25 cellular contexts compared by ENCODE assay signal in the genomic region with DNA sequence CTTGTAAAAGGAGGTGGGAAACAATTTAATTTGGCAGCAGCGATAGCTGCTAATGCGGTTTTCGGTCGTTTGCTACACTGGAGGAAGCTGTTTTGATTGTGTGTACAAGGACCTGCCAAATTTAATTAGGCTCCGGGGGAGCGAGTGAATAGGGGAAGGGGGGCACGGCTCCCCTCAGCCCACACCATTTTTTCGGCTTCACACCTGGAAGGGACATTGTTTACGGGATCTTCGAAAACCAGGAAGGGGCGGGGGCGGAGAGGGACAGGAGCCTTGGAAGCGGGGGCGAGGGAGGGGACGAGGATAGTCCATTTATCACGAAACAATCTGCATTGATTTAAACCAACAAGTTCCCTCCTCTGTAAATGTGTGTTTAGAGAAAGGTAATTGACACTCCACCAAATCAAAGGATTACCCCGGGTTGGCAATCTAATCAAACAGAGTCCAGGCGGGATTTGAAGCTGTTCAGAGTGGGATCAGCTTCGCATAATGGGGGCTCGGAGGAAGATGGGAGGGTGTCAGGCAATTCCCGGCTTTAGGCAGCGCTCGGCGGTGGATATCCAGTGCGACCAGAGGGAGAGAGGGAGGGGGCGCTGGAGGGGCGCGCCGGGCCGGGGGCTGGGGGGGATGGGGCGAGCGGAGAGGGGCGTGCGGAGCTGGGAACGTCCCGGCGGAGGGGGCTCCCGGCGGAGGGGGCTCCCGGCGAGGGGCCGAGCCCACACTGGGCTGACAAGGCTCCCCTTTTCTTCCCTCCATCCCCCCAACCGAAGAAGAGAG. TPM values are rescaled to one million over a fixed set of nuclear protein-coding genes. Genes with fewer than 3 reads are reported as not detected.
A peak's percentile ranks its signal among the peaks of the same experiment; 100 is the strongest.
DNase-seq lines count a peak whose midpoint lies in the region; ATAC-seq and TF ChIP-seq lines count a peak whose summit lies in the region.
"Had no signal": no experiment of that assay in that cellular context is flagged by ENCODE, and none has a peak within 500 bp of the region (broad histone marks: within the 10 kb centered on the region; RNA-seq: fewer than 3 reads in every experiment).

No MANE protein-coding gene starts in this region.

- peaks cover 19 to 82% (median 63%) of the 10 kb centered on the region in 7 donors for H3K4me1 Mint-ChIP-seq in naive thymus-derived CD4-positive, alpha-beta T cell

- peaks cover 0 to 8% (median 0%) of the 10 kb centered on the region in 11 donors for H3K9me3 Mint-ChIP-seq in naive thymus-derived CD4-positive, alpha-beta T cell

- H3K27me3 Mint-ChIP-seq in naive thymus-derived CD4-positive, alpha-beta T cell = peaks cover 87 to 95% (median 91%) of the 10 kb centered on the region in 5 donors

- CTCF ChIA-PET in A673 (lab: Charles Lee) = no interaction called here
- CTCF ChIA-PET in naive thymus-derived CD4-positive, alpha-beta T cell (lab: Charles Lee) = no interaction called here

- H3K27ac ChIP-seq in A673 (ENCODE audit: low read depth, low read length, poor library complexity, severe bottlenecking) = peak overlapping the region; percentile 72
- H3K27ac ChIP-seq in naive thymus-derived CD4-positive, alpha-beta T cell (ENCODE audit: low read depth, low read length) = no peak overlapping the region
- H3K27ac ChIP-seq: cardiac muscle cell, esophagus squamous epithelium, SJSA1, tibial artery had no signal

- intact Hi-C loops in A673 (cut with micrococcal nuclease; ENCODE audit: unreplicated experiment) = no loop called here
- intact Hi-C loops in naive thymus-derived CD4-positive, alpha-beta T cell (cut with micrococcal nuclease) = no loop called here

- no peak for ATAC-seq in naive thymus-derived CD4-positive, alpha-beta T cell
- no peak for ATAC-seq in GM18511 (IDR thresholded peaks at IDR 0.05; ENCODE audit: unreplicated experiment)
- ATAC-seq: HCT116 had no signal

- H3K36me3 Mint-ChIP-seq in naive thymus-derived CD4-positive, alpha-beta T cell = peaks cover 0 to 4% (median 0%) of the 10 kb centered on the region in 5 donors

- DNase-seq in A673 (ENCODE audit: low spot score) (peak; percentile 56), GM10266 (ENCODE audit: extremely low spot score) (peak; percentile 35), NCI-H82 treated with DMSO at 0.1 percent for 48 hours (lab: John Stamatoyannopoulos, UW; ENCODE audit: unreplicated experiment) (peak; percentile 48), COR-L47 (lab: John Stamatoyannopoulos, UW) (no peak), GM13976 (ENCODE audit: low spot score) (no peak), GM19238 (ENCODE audit: insufficient read length, low spot score) (no peak)
- no peak for DNase-seq in naive thymus-derived CD4-positive, alpha-beta T cell
- DNase-seq: activated CD4-positive, alpha-beta T cell treated with anti-CD3 and anti-CD28 coated beads, Interleukin-2, amount 50 U/mL, for 4 hours; activated T-cell treated with anti-CD3 and anti-CD28 coated beads, Interleukin-2, amount 50 U/mL, for 1 hour; AML-193; effector CD4-positive, alpha-beta T cell; esophagus squamous epithelium; GDM1; naive B cell; NCI-H1694 treated with DMSO at 0.1 percent for 48 hours; tibial artery had no signal

- H3K4me3 ChIP-seq in A673 (ENCODE audit: low read depth, low read length, poor library complexity, severe bottlenecking) = peak overlapping the region; percentile 44
- no peak overlapping the region for H3K4me3 ChIP-seq in naive thymus-derived CD4-positive, alpha-beta T cell (ENCODE audit: low read length)
- H3K4me3 ChIP-seq: cardiac muscle cell, esophagus squamous epithelium, lung, SJSA1, tibial artery had no signal

- peaks cover 10% of the 10 kb centered on the region for H3K36me3 ChIP-seq in A673 (ENCODE audit: insufficient read depth, low read length, poor library complexity, severe bottlenecking)
- no peaks in the 10 kb centered on the region for H3K36me3 ChIP-seq in naive thymus-derived CD4-positive, alpha-beta T cell (ENCODE audit: control insufficient read depth in 2 of 3, insufficient read depth in 3 of 3, low read length in 3 of 3)
- H3K36me3 ChIP-seq: cardiac muscle cell, esophagus squamous epithelium, SJSA1, tibial artery had no signal

- H3K9me3 ChIP-seq in A673 (ENCODE audit: low read depth, low read length, poor library complexity, severe bottlenecking) = no peaks in the 10 kb centered on the region
- H3K9me3 ChIP-seq in naive thymus-derived CD4-positive, alpha-beta T cell (ENCODE audit: control insufficient read depth in 2 of 3, low read length in 3 of 3) = no peaks in the 10 kb centered on the region
- H3K9me3 ChIP-seq: esophagus squamous epithelium, SJSA1, tibial artery had no signal

- TF ChIP-seq CTCF in A673 (conservative IDR thresholded peaks at IDR 0.05; ENCODE audit: low read depth, low read length) (no peak), GM10266 (IDR thresholded peaks at IDR 0.05; ENCODE audit: control insufficient read depth, insufficient read depth, low read depth, missing control alignments) (no peak), GM13976 (IDR thresholded peaks at IDR 0.05; ENCODE audit: borderline replicate concordance, control extremely low read depth, extremely low read depth, insufficient read depth, missing control alignments) (no peak)

- no TSS peak for BruUV-seq in A673 (replicated peaks; lab: Mats Ljungman, UMichigan)

- H3K4me3 Mint-ChIP-seq in naive thymus-derived CD4-positive, alpha-beta T cell = peak overlapping the region in 8 of 10 donors; percentile 7 to 69 (median 43)

- in situ Hi-C loops in GM13976 (cut with MboI; ENCODE audit: low sequenced_read_pairs, unreplicated experiment) = no loop called here

- H3K27me3 ChIP-seq in A673 (replicated peaks; ENCODE audit: insufficient read depth, low read depth, low read length, poor library complexity) = peaks cover 21% of the 10 kb centered on the region
- H3K27me3 ChIP-seq in naive thymus-derived CD4-positive, alpha-beta T cell (ENCODE audit: control insufficient read depth in 2 of 2, insufficient read depth in 2 of 2, low read length in 2 of 2) = peaks cover 9 to 59% of the 10 kb centered on the region in 2 donors

- POLR2A ChIA-PET in A673 (lab: Charles Lee; ENCODE audit: low non-redundant PET) = no interaction called here
- POLR2A ChIA-PET in naive thymus-derived CD4-positive, alpha-beta T cell (lab: Charles Lee) = interaction anchor here (1.0 to 1.4 kb wide), 2 partner anchors 11 to 13 kb away, joined by 3 to 7 read pairs; no protein-coding TSS in a partner anchor

- peak overlapping the region in 4 of 9 donors; percentile 29 to 67 (median 54) for H3K27ac Mint-ChIP-seq in naive thymus-derived CD4-positive, alpha-beta T cell

- H3K4me1 ChIP-seq in A673 (ENCODE audit: insufficient read depth, low read length, poor library complexity, severe bottlenecking) = peaks cover 66% of the 10 kb centered on the region
- peaks cover 0 to 44% of the 10 kb centered on the region in 2 donors for H3K4me1 ChIP-seq in naive thymus-derived CD4-positive, alpha-beta T cell (ENCODE audit: control insufficient read depth in 2 of 2, insufficient read depth in 2 of 2, low read length in 2 of 2)
- H3K4me1 ChIP-seq: SJSA1 had no signal

RNA-seq across cellular contexts. Expression of gene PAX7, which starts 9.8 kb away (rescaled TPM):
- total RNA-seq in A673 (2021) = 29.8 and 36.5 TPM in 2 replicates
- not detected for total RNA-seq in naive thymus-derived CD4-positive, alpha-beta T cell
- not detected for polyA plus RNA-seq in naive thymus-derived CD4-positive, alpha-beta T cell
- total RNA-seq: cardiac muscle cell, esophagus squamous epithelium, HT1080, M059J, OCI-LY7, SJSA1 had no signal
- polyA plus RNA-seq: adipose tissue, cardiac muscle cell, lung had no signal

Comparison
In these comparisons a context has a peak if more than half of its experiments do, and no peak if none do; other contexts are left out.
1. DNase-seq: peak in A673 (single experiment), GM10266 (single experiment) and NCI-H82 treated with DMSO at 0.1 percent for 48 hours (single experiment); none in naive thymus-derived CD4-positive, alpha-beta T cell (0 of 9), COR-L47 (single experiment), GM13976 (single experiment) and GM19238 (single experiment).
2. RNA of gene PAX7, which starts 9.8 kb away (total RNA-seq): 29.8 to 36.5 TPM in A673; not detected in naive thymus-derived CD4-positive, alpha-beta T cell; every median in the first group is over 10 times any median in the second.